1 cellular context compared by ENCODE assay signal in the genomic region with DNA sequence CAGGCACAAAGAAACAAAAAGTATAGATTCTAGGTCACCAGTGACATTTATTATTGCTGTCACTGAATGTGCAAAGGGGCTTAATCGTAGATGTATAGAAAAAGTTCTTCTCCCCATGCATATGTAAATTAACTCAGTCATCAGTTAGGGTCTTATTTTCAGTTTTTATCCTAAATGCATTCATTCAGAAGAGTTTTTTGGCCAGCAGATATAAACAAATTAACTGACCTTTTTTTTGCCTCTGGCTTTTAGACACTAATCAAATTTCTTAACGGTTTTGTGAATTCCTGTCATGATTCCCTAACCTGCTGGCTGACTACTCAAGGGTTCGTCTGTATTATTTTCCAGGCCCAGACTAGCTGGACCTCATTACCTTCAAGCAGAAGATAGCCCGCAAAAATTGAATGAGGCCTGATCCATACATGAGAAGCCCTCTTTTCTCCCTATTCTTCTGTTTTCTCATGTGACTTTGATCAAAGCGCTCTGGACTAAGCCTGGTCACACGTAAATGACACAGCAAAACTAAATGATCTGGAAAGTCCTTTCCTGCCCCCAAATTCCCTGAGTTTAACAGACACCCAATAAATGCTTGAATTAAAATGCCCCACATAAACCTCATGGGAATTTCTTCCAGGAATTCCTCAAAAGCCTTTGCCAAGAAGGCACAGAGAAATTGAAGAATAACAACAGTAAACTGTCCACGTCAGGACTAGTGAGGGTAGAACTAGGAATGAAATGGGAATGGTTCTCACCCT.
TF ChIP-seq lines count a peak whose summit lies in the region.

No MANE protein-coding gene starts in this region.

TF ChIP-seq in GM23338, 12 proteins besides CTCF, POLR2A, EP300 and RAD21 (continued from another document):
- TF ChIP-seq, protein P1, sequence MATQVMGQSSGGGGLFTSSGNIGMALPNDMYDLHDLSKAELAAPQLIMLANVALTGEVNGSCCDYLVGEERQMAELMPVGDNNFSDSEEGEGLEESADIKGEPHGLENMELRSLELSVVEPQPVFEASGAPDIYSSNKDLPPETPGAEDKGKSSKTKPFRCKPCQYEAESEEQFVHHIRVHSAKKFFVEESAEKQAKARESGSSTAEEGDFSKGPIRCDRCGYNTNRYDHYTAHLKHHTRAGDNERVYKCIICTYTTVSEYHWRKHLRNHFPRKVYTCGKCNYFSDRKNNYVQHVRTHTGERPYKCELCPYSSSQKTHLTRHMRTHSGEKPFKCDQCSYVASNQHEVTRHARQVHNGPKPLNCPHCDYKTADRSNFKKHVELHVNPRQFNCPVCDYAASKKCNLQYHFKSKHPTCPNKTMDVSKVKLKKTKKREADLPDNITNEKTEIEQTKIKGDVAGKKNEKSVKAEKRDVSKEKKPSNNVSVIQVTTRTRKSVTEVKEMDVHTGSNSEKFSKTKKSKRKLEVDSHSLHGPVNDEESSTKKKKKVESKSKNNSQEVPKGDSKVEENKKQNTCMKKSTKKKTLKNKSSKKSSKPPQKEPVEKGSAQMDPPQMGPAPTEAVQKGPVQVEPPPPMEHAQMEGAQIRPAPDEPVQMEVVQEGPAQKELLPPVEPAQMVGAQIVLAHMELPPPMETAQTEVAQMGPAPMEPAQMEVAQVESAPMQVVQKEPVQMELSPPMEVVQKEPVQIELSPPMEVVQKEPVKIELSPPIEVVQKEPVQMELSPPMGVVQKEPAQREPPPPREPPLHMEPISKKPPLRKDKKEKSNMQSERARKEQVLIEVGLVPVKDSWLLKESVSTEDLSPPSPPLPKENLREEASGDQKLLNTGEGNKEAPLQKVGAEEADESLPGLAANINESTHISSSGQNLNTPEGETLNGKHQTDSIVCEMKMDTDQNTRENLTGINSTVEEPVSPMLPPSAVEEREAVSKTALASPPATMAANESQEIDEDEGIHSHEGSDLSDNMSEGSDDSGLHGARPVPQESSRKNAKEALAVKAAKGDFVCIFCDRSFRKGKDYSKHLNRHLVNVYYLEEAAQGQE (IDR thresholded peaks at IDR 0.05; ENCODE audit: unreplicated experiment): no peak
- TF ChIP-seq STAT1 (IDR thresholded peaks at IDR 0.05; ENCODE audit: unreplicated experiment): no peak
- TF ChIP-seq NANOG (IDR thresholded peaks at IDR 0.05; ENCODE audit: borderline replicate concordance): no peak
- no peak for TF ChIP-seq JUNB (IDR thresholded peaks at IDR 0.05; ENCODE audit: unreplicated experiment)
- TF ChIP-seq ZNF331 (CRISPR knock-in tag; IDR thresholded peaks at IDR 0.05; ENCODE audit: low read depth): no peak
- no peak for TF ChIP-seq EZH2 (IDR thresholded peaks at IDR 0.05; ENCODE audit: low read depth, unreplicated experiment)
- TF ChIP-seq, protein P2, sequence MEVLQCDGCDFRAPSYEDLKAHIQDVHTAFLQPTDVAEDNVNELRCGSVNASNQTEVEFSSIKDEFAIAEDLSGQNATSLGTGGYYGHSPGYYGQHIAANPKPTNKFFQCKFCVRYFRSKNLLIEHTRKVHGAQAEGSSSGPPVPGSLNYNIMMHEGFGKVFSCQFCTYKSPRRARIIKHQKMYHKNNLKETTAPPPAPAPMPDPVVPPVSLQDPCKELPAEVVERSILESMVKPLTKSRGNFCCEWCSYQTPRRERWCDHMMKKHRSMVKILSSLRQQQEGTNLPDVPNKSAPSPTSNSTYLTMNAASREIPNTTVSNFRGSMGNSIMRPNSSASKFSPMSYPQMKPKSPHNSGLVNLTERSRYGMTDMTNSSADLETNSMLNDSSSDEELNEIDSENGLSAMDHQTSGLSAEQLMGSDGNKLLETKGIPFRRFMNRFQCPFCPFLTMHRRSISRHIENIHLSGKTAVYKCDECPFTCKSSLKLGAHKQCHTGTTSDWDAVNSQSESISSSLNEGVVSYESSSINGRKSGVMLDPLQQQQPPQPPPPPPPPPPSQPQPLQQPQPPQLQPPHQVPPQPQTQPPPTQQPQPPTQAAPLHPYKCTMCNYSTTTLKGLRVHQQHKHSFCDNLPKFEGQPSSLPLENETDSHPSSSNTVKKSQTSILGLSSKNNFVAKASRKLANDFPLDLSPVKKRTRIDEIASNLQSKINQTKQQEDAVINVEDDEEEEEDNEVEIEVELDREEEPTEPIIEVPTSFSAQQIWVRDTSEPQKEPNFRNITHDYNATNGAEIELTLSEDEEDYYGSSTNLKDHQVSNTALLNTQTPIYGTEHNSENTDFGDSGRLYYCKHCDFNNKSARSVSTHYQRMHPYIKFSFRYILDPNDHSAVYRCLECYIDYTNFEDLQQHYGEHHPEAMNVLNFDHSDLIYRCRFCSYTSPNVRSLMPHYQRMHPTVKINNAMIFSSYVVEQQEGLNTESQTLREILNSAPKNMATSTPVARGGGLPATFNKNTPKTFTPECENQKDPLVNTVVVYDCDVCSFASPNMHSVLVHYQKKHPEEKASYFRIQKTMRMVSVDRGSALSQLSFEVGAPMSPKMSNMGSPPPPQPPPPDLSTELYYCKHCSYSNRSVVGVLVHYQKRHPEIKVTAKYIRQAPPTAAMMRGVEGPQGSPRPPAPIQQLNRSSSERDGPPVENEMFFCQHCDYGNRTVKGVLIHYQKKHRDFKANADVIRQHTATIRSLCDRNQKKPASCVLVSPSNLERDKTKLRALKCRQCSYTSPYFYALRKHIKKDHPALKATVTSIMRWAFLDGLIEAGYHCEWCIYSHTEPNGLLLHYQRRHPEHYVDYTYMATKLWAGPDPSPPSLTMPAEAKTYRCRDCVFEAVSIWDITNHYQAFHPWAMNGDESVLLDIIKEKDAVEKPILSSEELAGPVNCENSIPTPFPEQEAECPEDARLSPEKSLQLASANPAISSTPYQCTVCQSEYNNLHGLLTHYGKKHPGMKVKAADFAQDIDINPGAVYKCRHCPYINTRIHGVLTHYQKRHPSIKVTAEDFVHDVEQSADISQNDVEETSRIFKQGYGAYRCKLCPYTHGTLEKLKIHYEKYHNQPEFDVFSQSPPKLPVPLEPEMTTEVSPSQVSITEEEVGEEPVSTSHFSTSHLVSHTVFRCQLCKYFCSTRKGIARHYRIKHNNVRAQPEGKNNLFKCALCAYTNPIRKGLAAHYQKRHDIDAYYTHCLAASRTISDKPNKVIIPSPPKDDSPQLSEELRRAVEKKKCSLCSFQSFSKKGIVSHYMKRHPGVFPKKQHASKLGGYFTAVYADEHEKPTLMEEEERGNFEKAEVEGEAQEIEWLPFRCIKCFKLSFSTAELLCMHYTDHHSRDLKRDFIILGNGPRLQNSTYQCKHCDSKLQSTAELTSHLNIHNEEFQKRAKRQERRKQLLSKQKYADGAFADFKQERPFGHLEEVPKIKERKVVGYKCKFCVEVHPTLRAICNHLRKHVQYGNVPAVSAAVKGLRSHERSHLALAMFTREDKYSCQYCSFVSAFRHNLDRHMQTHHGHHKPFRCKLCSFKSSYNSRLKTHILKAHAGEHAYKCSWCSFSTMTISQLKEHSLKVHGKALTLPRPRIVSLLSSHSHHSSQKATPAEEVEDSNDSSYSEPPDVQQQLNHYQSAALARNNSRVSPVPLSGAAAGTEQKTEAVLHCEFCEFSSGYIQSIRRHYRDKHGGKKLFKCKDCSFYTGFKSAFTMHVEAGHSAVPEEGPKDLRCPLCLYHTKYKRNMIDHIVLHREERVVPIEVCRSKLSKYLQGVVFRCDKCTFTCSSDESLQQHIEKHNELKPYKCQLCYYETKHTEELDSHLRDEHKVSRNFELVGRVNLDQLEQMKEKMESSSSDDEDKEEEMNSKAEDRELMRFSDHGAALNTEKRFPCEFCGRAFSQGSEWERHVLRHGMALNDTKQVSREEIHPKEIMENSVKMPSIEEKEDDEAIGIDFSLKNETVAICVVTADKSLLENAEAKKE (CRISPR knock-in tag; IDR thresholded peaks at IDR 0.05): no peak
- no peak for TF ChIP-seq POLR2AphosphoS5 (IDR thresholded peaks at IDR 0.05; ENCODE audit: low read depth)
- TF ChIP-seq EZH2phosphoT487 (IDR thresholded peaks at IDR 0.05; ENCODE audit: unreplicated experiment): no peak
